ENCODE assay signal across 12 cellular contexts in genomic region chr6:163354085-163354484, GRCh38.
DNase-seq lines count a peak whose midpoint lies in the region; ATAC-seq and TF ChIP-seq lines count a peak whose summit lies in the region.
"Had no signal": no experiment of that assay in that cellular context is flagged by ENCODE, and none has a peak within 500 bp of the region (broad histone marks: within the 10 kb centered on the region; RNA-seq: fewer than 3 reads in every experiment).

No MANE protein-coding gene starts in this region.

- H3K27me3 Mint-ChIP-seq in HFFc6 (ENCODE audit: insufficient read depth), result peaks cover 8% of the 10 kb centered on the region; the same call in 1 of the 2 replicates
- peaks cover 3% of the 10 kb centered on the region for H3K27me3 Mint-ChIP-seq in activated naive CD4-positive, alpha-beta T cell treated with anti-CD3 and anti-CD28 coated beads for 36 hours (ENCODE audit: low read depth)

- ATAC-seq in left ventricle myocardium superior (peak; percentile 32), HG02973 (IDR thresholded peaks at IDR 0.05; ENCODE audit: unreplicated experiment) (no peak), GM18498 (IDR thresholded peaks at IDR 0.05; ENCODE audit: unreplicated experiment) (no peak)

- H3K4me3 Mint-ChIP-seq in HFFc6, result peak overlapping the region; percentile 71; the same call in 1 of the 2 replicates
- H3K4me3 Mint-ChIP-seq in activated naive CD4-positive, alpha-beta T cell treated with anti-CD3 and anti-CD28 coated beads for 36 hours, result no peak overlapping the region

- H3K9me3 ChIP-seq in ascending aorta, result no peaks in the 10 kb centered on the region
- H3K9me3 ChIP-seq: thyroid gland had no signal

- no peak for TF ChIP-seq CTCF in HFFc6 (IDR thresholded peaks at IDR 0.05)
- no peak for TF ChIP-seq CTCF in ascending aorta (IDR thresholded peaks at IDR 0.05)

- no peaks in the 10 kb centered on the region for H3K27me3 ChIP-seq in ascending aorta
- H3K27me3 ChIP-seq: thyroid gland had no signal

- peak overlapping the region; percentile 51 to 59 for H3K27ac ChIP-seq in ascending aorta
- H3K27ac ChIP-seq: C4-2B, thyroid gland had no signal

- intact Hi-C loops in ascending aorta (cut with DNase I) (no loop called here), left ventricle myocardium superior (cut with micrococcal nuclease) (no loop called here)
- intact Hi-C loops in activated naive CD4-positive, alpha-beta T cell treated with anti-CD3 and anti-CD28 coated beads for 36 hours (cut with micrococcal nuclease), result no loop called here

- H3K36me3 ChIP-seq in ascending aorta, result no peaks in the 10 kb centered on the region
- H3K36me3 ChIP-seq: thyroid gland had no signal

- no peaks in the 10 kb centered on the region for H3K9me3 Mint-ChIP-seq in HFFc6
- no peaks in the 10 kb centered on the region for H3K9me3 Mint-ChIP-seq in activated naive CD4-positive, alpha-beta T cell treated with anti-CD3 and anti-CD28 coated beads for 36 hours

- H3K4me3 ChIP-seq in ascending aorta, result no peak overlapping the region
- H3K4me3 ChIP-seq: thyroid gland had no signal

- H3K27ac Mint-ChIP-seq in HFFc6, result peak overlapping the region; percentile 74; the same call in 1 of the 2 replicates
- H3K27ac Mint-ChIP-seq in activated naive CD4-positive, alpha-beta T cell treated with anti-CD3 and anti-CD28 coated beads for 36 hours, result no peak overlapping the region
- H3K27ac Mint-ChIP-seq: progenitor cell of endocrine pancreas had no signal

- peaks cover 0 to 6% of the 10 kb centered on the region in 2 donors for H3K4me1 ChIP-seq in ascending aorta

- peaks cover 18% of the 10 kb centered on the region for H3K4me1 Mint-ChIP-seq in HFFc6 (ENCODE audit: low read depth)
- H3K4me1 Mint-ChIP-seq in activated naive CD4-positive, alpha-beta T cell treated with anti-CD3 and anti-CD28 coated beads for 36 hours (ENCODE audit: low read depth), result no peaks in the 10 kb centered on the region

- H3K36me3 Mint-ChIP-seq in HFFc6 (ENCODE audit: low read depth), result no peaks in the 10 kb centered on the region
- H3K36me3 Mint-ChIP-seq in activated naive CD4-positive, alpha-beta T cell treated with anti-CD3 and anti-CD28 coated beads for 36 hours (ENCODE audit: low read depth), result no peaks in the 10 kb centered on the region

- DNase-seq in HFFc6 (peak; percentile 4), ascending aorta (ENCODE audit: low spot score in 2 of 2) (no peak), left ventricle myocardium superior (no peak), pulmonary artery endothelial cell (ENCODE audit: low read depth, low spot score) (peak; percentile 47), activated T-cell treated with anti-CD3 and anti-CD28 coated beads for 4 hours (no peak)
- no peak for DNase-seq in activated naive CD4-positive, alpha-beta T cell treated with anti-CD3 and anti-CD28 coated beads for 36 hours
- DNase-seq: NCI-H187 treated with DMSO at 0.1 percent for 48 hours, thyroid gland had no signal

- CTCF ChIA-PET in activated naive CD4-positive, alpha-beta T cell treated with anti-CD3 and anti-CD28 coated beads for 36 hours (lab: Charles Lee), result no interaction called here

Comparison
In these comparisons a context has a peak if more than half of its experiments do, and no peak if none do; other contexts are left out.
1. DNase-seq: peak in HFFc6 (single experiment) and pulmonary artery endothelial cell (single experiment); none in ascending aorta (0 of 2), left ventricle myocardium superior (single experiment), activated T-cell treated with anti-CD3 and anti-CD28 coated beads for 4 hours (single experiment) and activated naive CD4-positive, alpha-beta T cell treated with anti-CD3 and anti-CD28 coated beads for 36 hours (single experiment).